ENCODE assay signal across 28 cellular contexts in the genomic region with DNA sequence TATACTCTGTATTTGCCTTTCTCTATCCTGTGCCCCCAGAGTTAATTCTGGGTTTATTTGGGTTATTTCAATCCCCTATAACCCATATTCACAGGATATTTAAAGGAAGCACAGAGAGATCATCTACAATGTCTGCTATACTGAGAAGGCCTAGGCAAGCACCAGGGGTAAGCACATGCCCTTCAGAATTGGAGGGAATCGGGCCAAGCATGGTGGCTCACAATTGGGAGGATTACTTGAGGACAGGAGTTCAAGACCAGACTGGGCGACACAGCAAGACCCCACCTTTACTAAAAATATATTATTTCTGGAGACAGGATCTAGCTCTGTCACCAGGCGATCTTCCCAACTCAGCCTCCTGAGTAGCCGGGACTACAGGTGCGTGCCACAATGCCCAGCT.
"Had no signal": no experiment of that assay in that cellular context is flagged by ENCODE, and none has a peak within 500 bp of the region (broad histone marks: within the 10 kb centered on the region; RNA-seq: fewer than 3 reads in every experiment).

No MANE protein-coding gene starts in this region.

- H3K4me1 ChIP-seq: prostate gland had no signal

- ATAC-seq: esophagus mucosa; gastrocnemius medialis; left lobe of liver; mucosa of descending colon; stimulated activated memory B cell treated with anti-CD40 and anti-IgM and Interleukin-4, amounts not matched to agents 10 μg/mL and 1 μg/mL and 100 μg/mL, for 72 hours; stimulated activated naive CD8-positive, alpha-beta T cell treated with anti-CD3 and anti-CD28 coated beads, Interleukin-15, Interleukin-2, amounts not matched to agents 100 U/mL and 50 U/mL, for 24 hours; upper lobe of right lung had no signal

- H3K9me3 ChIP-seq: gastrocnemius medialis, mucosa of descending colon, prostate gland, right atrium auricular region, spleen, testis, tibial nerve, upper lobe of right lung, uterus had no signal

- H3K4me3 Mint-ChIP-seq: memory B cell; mesothelial cell of epicardium; naive B cell; nephron progenitor cell; stimulated activated memory B cell treated with anti-CD40 and anti-IgM and Interleukin-4, amounts not matched to agents 10 μg/mL and 1 μg/mL and 100 μg/mL, for 72 hours had no signal

- H3K4me3 ChIP-seq: dorsolateral prefrontal cortex, gastrocnemius medialis, lung, mucosa of descending colon, prostate gland, right atrium auricular region, skin epidermis, spleen, testis, tibial nerve, upper lobe of right lung, uterus had no signal

- H3K27me3 ChIP-seq: dorsolateral prefrontal cortex, gastrocnemius medialis, right atrium auricular region, spleen, testis, tibial nerve, upper lobe of right lung, uterus had no signal

- H3K9me3 Mint-ChIP-seq: memory B cell; mesothelial cell of epicardium; naive B cell; stimulated activated memory B cell treated with anti-CD40 and anti-IgM and Interleukin-4, amounts not matched to agents 10 μg/mL and 1 μg/mL and 100 μg/mL, for 72 hours had no signal

- H3K27ac Mint-ChIP-seq: memory B cell; nephron progenitor cell; stimulated activated memory B cell treated with anti-CD40 and anti-IgM and Interleukin-4, amounts not matched to agents 10 μg/mL and 1 μg/mL and 100 μg/mL, for 72 hours had no signal

- H3K36me3 ChIP-seq: prostate gland, uterus had no signal

- H3K27ac ChIP-seq: epithelial cell of prostate, prostate gland, right atrium auricular region, skin epidermis, testis, tibial nerve, upper lobe of right lung, uterus had no signal

- H3K27me3 Mint-ChIP-seq: memory B cell; naive B cell; stimulated activated memory B cell treated with anti-CD40 and anti-IgM and Interleukin-4, amounts not matched to agents 10 μg/mL and 1 μg/mL and 100 μg/mL, for 72 hours had no signal

- DNase-seq: dorsolateral prefrontal cortex; effector CD4-positive, alpha-beta T cell; foreskin fibroblast; gastrocnemius medialis; head of caudate nucleus; kidney; mucosa of descending colon; naive B cell; nephron progenitor cell; nucleus accumbens; spleen; stimulated activated CD4-positive, alpha-beta T cell treated with anti-CD3 and anti-CD28 coated beads, Interleukin-4, amount 100 ng/mL, for 4 hours; stimulated activated naive CD8-positive, alpha-beta T cell treated with anti-CD3 and anti-CD28 coated beads, Interleukin-15, Interleukin-2, amounts not matched to agents 100 U/mL and 50 U/mL, for 24 hours; substantia nigra; testis; upper lobe of right lung; uterus had no signal
